In genomic region chr17:48568499-48569259, GRCh38 we compare ENCODE assay signal across 1 cellular context.
TF ChIP-seq lines count a peak whose summit lies in the region.

No MANE protein-coding gene starts in this region.

TF ChIP-seq in HEK293, 187 proteins besides CTCF, POLR2A, EP300 and RAD21 (continued from another document):
- TF ChIP-seq PRDM10 (tag by site-specific recombination; IDR thresholded peaks at IDR 0.05) (peak; percentile 49; the same call in 1 of the 2 replicates), ZNF311 (tag by site-specific recombination; IDR thresholded peaks at IDR 0.05; ENCODE audit: borderline replicate concordance) (no peak), ZNF585B (tag by site-specific recombination; IDR thresholded peaks at IDR 0.05) (no peak), ZBTB17 (tag by site-specific recombination; IDR thresholded peaks at IDR 0.05) (peak; percentile 60; the same call in 1 of the 2 replicates), PATZ1 (tag by site-specific recombination; IDR thresholded peaks at IDR 0.05) (peak; percentile 41; the same call in 1 of the 2 replicates), ZNF629 (tag by site-specific recombination; IDR thresholded peaks at IDR 0.05) (0 out of 2 replicates have a peak, but pooled peaks have one; percentile 30), ZNF521 (tag by site-specific recombination; IDR thresholded peaks at IDR 0.05) (no peak), ZIC2 (tag by site-specific recombination; IDR thresholded peaks at IDR 0.05) (0 out of 2 replicates have a peak, but pooled peaks have one; percentile 21), MEIS1 (CRISPR knock-in tag; IDR thresholded peaks at IDR 0.05; ENCODE audit: borderline replicate concordance) (no peak), ZBTB26 (tag by site-specific recombination; optimal IDR thresholded peaks at IDR 0.05) (peak; percentile 65), ZNF561 (tag by site-specific recombination; IDR thresholded peaks at IDR 0.05; ENCODE audit: borderline replicate concordance) (0 out of 2 replicates have a peak, but pooled peaks have one; percentile 54), HOXC10 (CRISPR knock-in tag; IDR thresholded peaks at IDR 0.05) (no peak), ZSCAN23 (tag by site-specific recombination; IDR thresholded peaks at IDR 0.05) (peak; percentile 16; the same call in 1 of the 2 replicates), ZNF366 (tag by site-specific recombination; conservative IDR thresholded peaks at IDR 0.05) (peak; percentile 98), ZNF660 (tag by site-specific recombination; IDR thresholded peaks at IDR 0.05) (no peak), ZNF404 (tag by site-specific recombination; IDR thresholded peaks at IDR 0.05) (no peak), ZNF433 (tag by site-specific recombination; IDR thresholded peaks at IDR 0.05; ENCODE audit: low read depth) (no peak), PRDM4 (tag by site-specific recombination; IDR thresholded peaks at IDR 0.05) (no peak), ZNF10 (tag by site-specific recombination; IDR thresholded peaks at IDR 0.05) (no peak; the same call in 1 of the 2 replicates), ZNF302 (tag by site-specific recombination; IDR thresholded peaks at IDR 0.05; ENCODE audit: low read depth) (no peak), SETDB1 (IDR thresholded peaks at IDR 0.05; ENCODE audit: insufficient read length, low read length) (no peak), ZNF664 (tag by site-specific recombination; IDR thresholded peaks at IDR 0.05) (no peak), ZNF645 (tag by site-specific recombination; IDR thresholded peaks at IDR 0.05) (peak; percentile 83; the same call in 1 of the 2 replicates), ZNF121 (tag by site-specific recombination; IDR thresholded peaks at IDR 0.05) (no peak), IKZF3 (tag by site-specific recombination; IDR thresholded peaks at IDR 0.05) (peak; percentile 50; the same call in 1 of the 2 replicates), GFI1B (tag by site-specific recombination; IDR thresholded peaks at IDR 0.05) (no peak; the same call in 1 of the 2 replicates), ZNF555 (tag by site-specific recombination; conservative IDR thresholded peaks at IDR 0.05) (no peak), ZNF600 (tag by site-specific recombination; IDR thresholded peaks at IDR 0.05) (peak; percentile 58), ZNF658 (tag by site-specific recombination; IDR thresholded peaks at IDR 0.05) (no peak), ZBTB20 (tag by site-specific recombination; IDR thresholded peaks at IDR 0.05) (0 out of 2 replicates have a peak, but pooled peaks have one; percentile 27), ZNF24 (tag by site-specific recombination; IDR thresholded peaks at IDR 0.05) (no peak), ZNF596 (tag by site-specific recombination; IDR thresholded peaks at IDR 0.05) (peak; percentile 98), ZNF677 (tag by site-specific recombination; IDR thresholded peaks at IDR 0.05) (no peak), HIC1 (tag by site-specific recombination; IDR thresholded peaks at IDR 0.05) (no peak), ZNF398 (tag by site-specific recombination; IDR thresholded peaks at IDR 0.05) (peak; percentile 70), ZNF670 (tag by site-specific recombination; IDR thresholded peaks at IDR 0.05; ENCODE audit: low read depth) (no peak), KLF17 (tag by site-specific recombination; IDR thresholded peaks at IDR 0.05) (0 out of 2 replicates have a peak, but pooled peaks have one; percentile 14), ZNF18 (tag by site-specific recombination; IDR thresholded peaks at IDR 0.05) (0 out of 2 replicates have a peak, but pooled peaks have one; percentile 38), ZNF549 (tag by site-specific recombination; IDR thresholded peaks at IDR 0.05) (no peak), ZNF335 (tag by site-specific recombination; conservative IDR thresholded peaks at IDR 0.05) (no peak), FEZF1 (tag by site-specific recombination; IDR thresholded peaks at IDR 0.05) (peak; percentile 58), ZNF140 (tag by site-specific recombination; IDR thresholded peaks at IDR 0.05) (no peak)
